1 cellular context compared by ENCODE assay signal in genomic region chr4:1928356-1929235, GRCh38.
TF ChIP-seq lines count a peak whose summit lies in the region.

No MANE protein-coding gene starts in this region.

TF ChIP-seq in IMR-90, 13 proteins besides CTCF, POLR2A, EP300 and RAD21:
- TF ChIP-seq ELK1 (IDR thresholded peaks at IDR 0.05; ENCODE audit: borderline replicate concordance, low read depth, low read length) (no peak), BHLHE40 (IDR thresholded peaks at IDR 0.05; ENCODE audit: low read depth, low read length) (no peak), RCOR1 (IDR thresholded peaks at IDR 0.05; ENCODE audit: insufficient replicate concordance, low read length) (no peak), NFE2L2 (IDR thresholded peaks at IDR 0.05; ENCODE audit: low read depth, low read length) (no peak), MAFK (IDR thresholded peaks at IDR 0.05; ENCODE audit: low read depth, low read length) (no peak), CHD1 (IDR thresholded peaks at IDR 0.05; ENCODE audit: low read depth, low read length) (no peak), MXI1 (IDR thresholded peaks at IDR 0.05; ENCODE audit: borderline replicate concordance, low read depth, low read length) (no peak), RFX5 (IDR thresholded peaks at IDR 0.05; ENCODE audit: low read depth, low read length) (no peak), FOS (IDR thresholded peaks at IDR 0.05; ENCODE audit: low read depth, low read length) (no peak), CEBPB (IDR thresholded peaks at IDR 0.05; ENCODE audit: low read depth, low read length) (no peak)
